26 cellular contexts compared by ENCODE assay signal in genomic region chr4:129145222-129145730, GRCh38.
"Had no signal": no experiment of that assay in that cellular context is flagged by ENCODE, and none has a peak within 500 bp of the region (broad histone marks: within the 10 kb centered on the region; RNA-seq: fewer than 3 reads in every experiment).

No MANE protein-coding gene starts in this region.

- H3K4me3 Mint-ChIP-seq: activated CD8-positive, alpha-beta T cell treated with anti-CD3 and anti-CD28 coated beads, Interleukin-2, amount 10 ng/mL, durations not matched to agents 7 days and 5 days; activated naive CD4-positive, alpha-beta T cell treated with anti-CD3 and anti-CD28 coated beads, Interleukin-2, amount 50 U/mL, for 24 hours; memory B cell; stimulated activated memory B cell treated with anti-CD40 and anti-IgM and Interleukin-4, amounts not matched to agents 10 μg/mL and 1 μg/mL and 100 μg/mL, for 72 hours; T-helper 2 cell treated with Interferon-gamma antibody and Interleukin-4, amounts not matched to agents 5 μg/mL and 100 μg/mL, for 36 hours had no signal

- H3K36me3 Mint-ChIP-seq: activated naive CD4-positive, alpha-beta T cell treated with anti-CD3 and anti-CD28 coated beads, Interleukin-2, amount 50 U/mL, for 24 hours; memory B cell; stimulated activated memory B cell treated with anti-CD40 and anti-IgM and Interleukin-4, amounts not matched to agents 10 μg/mL and 1 μg/mL and 100 μg/mL, for 72 hours had no signal

- H3K4me1 ChIP-seq: body of pancreas, stomach, suprapubic skin, tibial nerve, uterus had no signal

- H3K27ac ChIP-seq: body of pancreas, cardiac muscle cell, stomach, suprapubic skin, tibial nerve, uterus, WERI-Rb-1 had no signal

- H3K4me1 Mint-ChIP-seq: activated naive CD4-positive, alpha-beta T cell treated with anti-CD3 and anti-CD28 coated beads, Interleukin-2, amount 50 U/mL, for 24 hours; memory B cell; stimulated activated memory B cell treated with anti-CD40 and anti-IgM and Interleukin-4, amounts not matched to agents 10 μg/mL and 1 μg/mL and 100 μg/mL, for 72 hours had no signal

- H3K27me3 Mint-ChIP-seq: activated naive CD4-positive, alpha-beta T cell treated with anti-CD3 and anti-CD28 coated beads, Interleukin-2, amount 50 U/mL, for 24 hours had no signal

- ATAC-seq: activated CD8-positive, alpha-beta T cell treated with anti-CD3 and anti-CD28 coated beads, Interleukin-2, amount 10 ng/mL, durations not matched to agents 7 days and 5 days; body of pancreas; esophagus mucosa; left cardiac atrium; mucosa of descending colon; sciatic nerve; stimulated activated memory B cell treated with anti-CD40 and anti-IgM and Interleukin-4, amounts not matched to agents 10 μg/mL and 1 μg/mL and 100 μg/mL, for 72 hours had no signal

- H3K9me3 Mint-ChIP-seq: activated naive CD4-positive, alpha-beta T cell treated with anti-CD3 and anti-CD28 coated beads, Interleukin-2, amount 50 U/mL, for 24 hours; memory B cell; stimulated activated memory B cell treated with anti-CD40 and anti-IgM and Interleukin-4, amounts not matched to agents 10 μg/mL and 1 μg/mL and 100 μg/mL, for 72 hours; T-helper 2 cell treated with Interferon-gamma antibody and Interleukin-4, amounts not matched to agents 5 μg/mL and 100 μg/mL, for 36 hours had no signal

- DNase-seq: activated CD4-positive, alpha-beta T cell treated with anti-CD3 and anti-CD28 coated beads for 1 hour; activated CD4-positive, alpha-beta T cell treated with anti-CD3 and anti-CD28 coated beads, Interleukin-2, amount 50 U/mL, for 1 hour; activated CD8-positive, alpha-beta T cell treated with anti-CD3 and anti-CD28 coated beads, Interleukin-2, amount 10 ng/mL, durations not matched to agents 7 days and 5 days; activated gamma-delta T cell treated with Interleukin-2 at 50 U/mL for 16 hours; anterior cingulate cortex; cortex of kidney; effector CD8-positive, alpha-beta T cell; head of caudate nucleus; left cardiac atrium; mucosa of descending colon; occipital lobe; small intestine; stimulated activated CD4-positive, alpha-beta T cell treated with anti-CD3 and anti-CD28 coated beads, Interleukin-15, amount 100 ng/mL, for 24 hours; stomach; uterus; WERI-Rb-1 had no signal

- H3K4me3 ChIP-seq: body of pancreas, cardiac muscle cell, mucosa of descending colon, stomach, suprapubic skin, tibial nerve, uterus had no signal

- H3K27ac Mint-ChIP-seq: activated CD8-positive, alpha-beta T cell treated with anti-CD3 and anti-CD28 coated beads, Interleukin-2, amount 10 ng/mL, durations not matched to agents 7 days and 5 days; activated naive CD4-positive, alpha-beta T cell treated with anti-CD3 and anti-CD28 coated beads, Interleukin-2, amount 50 U/mL, for 24 hours; memory B cell; stimulated activated memory B cell treated with anti-CD40 and anti-IgM and Interleukin-4, amounts not matched to agents 10 μg/mL and 1 μg/mL and 100 μg/mL, for 72 hours; T-helper 2 cell treated with Interferon-gamma antibody and Interleukin-4, amounts not matched to agents 5 μg/mL and 100 μg/mL, for 36 hours had no signal

- H3K27me3 ChIP-seq: body of pancreas, cardiac muscle cell, stomach, suprapubic skin, tibial nerve, uterus had no signal

- H3K36me3 ChIP-seq: cardiac muscle cell, stomach, suprapubic skin, tibial nerve, uterus, WERI-Rb-1 had no signal
